In genomic region chr22:36816635-36817428, GRCh38 we compare ENCODE assay signal across 8 cellular contexts. TPM values are rescaled to one million over a fixed set of nuclear protein-coding genes. Genes with fewer than 3 reads are reported as not detected.
DNase-seq lines count a peak whose midpoint lies in the region; ATAC-seq, FAIRE-seq and TF ChIP-seq lines count a peak whose summit lies in the region.
"Had no signal": no experiment of that assay in that cellular context is flagged by ENCODE, and none has a peak within 500 bp of the region (broad histone marks: within the 10 kb centered on the region; RNA-seq: fewer than 3 reads in every experiment).

PVALB (minus strand) TSS chr22:36817035; CDS start chr22:36817005, 30 bp downstream.

- H3K4me1 ChIP-seq in RWPE2 (ENCODE audit: insufficient read depth, poor library complexity, severe bottlenecking) (no peaks in the 10 kb centered on the region), rectal smooth muscle tissue (ENCODE audit: control insufficient read depth, insufficient read depth, low read length) (no peaks in the 10 kb centered on the region)

- no peak within 1 kb of the TSS for H3K4me3 ChIP-seq in RWPE2 (ENCODE audit: severe bottlenecking)
- peak within 1 kb of the TSS; percentile 29 for H3K4me3 ChIP-seq in rectal smooth muscle tissue (ENCODE audit: low read length)

- H3K27ac ChIP-seq in RWPE2 (ENCODE audit: poor library complexity, severe bottlenecking), result no peak within 1 kb of the TSS
- no peak within 1 kb of the TSS for H3K27ac ChIP-seq in rectal smooth muscle tissue (ENCODE audit: low read depth, low read length)

- peak; percentile 49 for DNase-seq in GM13977 (ENCODE audit: low spot score)
- DNase-seq in RWPE2 (ENCODE audit: low spot score), result no peak
- DNase-seq in frontal cortex (ENCODE audit: low spot score in 2 of 2), result peak; percentile 68 to 84
- DNase-seq in stimulated activated CD4-positive, alpha-beta T cell treated with anti-CD3 and anti-CD28 coated beads, Interleukin-12 subunit alpha, Interleukin-12 subunit beta, amount 100 ng/mL, for 4 hours, result no peak
- no peak for DNase-seq in KG1 (lab: John Stamatoyannopoulos, UW)
- no peak for DNase-seq in activated CD4-positive, alpha-beta T cell treated with anti-CD3 and anti-CD28 coated beads, Interleukin-2, amount 50 U/mL, for 48 hours

- peak; percentile 62; the same call in 2 of the 3 replicates for ATAC-seq in RWPE2 (ENCODE audit: low read depth)

- H3K27me3 ChIP-seq in RWPE2 (ENCODE audit: insufficient read depth, poor library complexity, severe bottlenecking) (peaks cover 67% of the 10 kb centered on the region), rectal smooth muscle tissue (ENCODE audit: control insufficient read depth, insufficient read depth, low read length) (peaks cover 34% of the 10 kb centered on the region)

- FAIRE-seq in frontal cortex (lab: Jason Lieb, UNC), result no peak

- no peaks in the 10 kb centered on the region for H3K36me3 ChIP-seq in RWPE2 (ENCODE audit: low read depth)
- no peaks in the 10 kb centered on the region for H3K36me3 ChIP-seq in rectal smooth muscle tissue (ENCODE audit: control insufficient read depth, insufficient read depth, low read length)

- no peaks in the 10 kb centered on the region for H3K9me3 ChIP-seq in RWPE2 (ENCODE audit: severe bottlenecking)

- H3K9ac ChIP-seq in rectal smooth muscle tissue (ENCODE audit: low read length), result no peak within 1 kb of the TSS

- in situ Hi-C loops in GM13977 (cut with MboI; ENCODE audit: low pct_unique_long_range_greater_than_20kb, low sequenced_read_pairs, unreplicated experiment), result no loop called here

- TF ChIP-seq CTCF in GM13977 (IDR thresholded peaks at IDR 0.05; ENCODE audit: extremely low read depth, insufficient read depth, missing control alignments) (no peak), RWPE2 (IDR thresholded peaks at IDR 0.05; ENCODE audit: poor library complexity, severe bottlenecking) (no peak)

RNA-seq across cellular contexts. Expression of gene PVALB, which starts in this region (rescaled TPM):
- not detected for total RNA-seq in frontal cortex
- total RNA-seq: HT1080 had no signal

Comparison
In these comparisons a context has a peak if more than half of its experiments do, and no peak if none do; other contexts are left out.
1. Peak in DNase-seq in frontal cortex; RNA of the gene not detected or under 1 TPM.